ENCODE assay signal across 29 cellular contexts in genomic region chr9:111052831-111053230, GRCh38. TPM values are rescaled to one million over a fixed set of nuclear protein-coding genes. Genes with fewer than 3 reads are reported as not detected.
A peak's percentile ranks its signal among the peaks of the same experiment; 100 is the strongest.
DNase-seq lines count a peak whose midpoint lies in the region; ATAC-seq, FAIRE-seq and TF ChIP-seq lines count a peak whose summit lies in the region.
"Had no signal": no experiment of that assay in that cellular context is flagged by ENCODE, and none has a peak within 500 bp of the region (broad histone marks: within the 10 kb centered on the region; RNA-seq: fewer than 3 reads in every experiment).

No MANE protein-coding gene starts in this region.

- no peak for FAIRE-seq in small intestine (lab: Jason Lieb, UNC)
- FAIRE-seq: D721Med had no signal

- no peak for TF ChIP-seq RAD21 in SK-N-SH (IDR thresholded peaks at IDR 0.05; ENCODE audit: low read length)

- H3K27ac Mint-ChIP-seq in neural progenitor cell (no peak overlapping the region), progenitor cell of endocrine pancreas (no peak overlapping the region)
- H3K27ac Mint-ChIP-seq: activated CD8-positive, alpha-beta T cell treated with anti-CD3 and anti-CD28 coated beads for 36 hours; immature natural killer cell; WTC11 had no signal

- no peak for ATAC-seq in HG02852 (IDR thresholded peaks at IDR 0.05; ENCODE audit: unreplicated experiment)
- ATAC-seq: activated CD8-positive, alpha-beta T cell treated with anti-CD3 and anti-CD28 coated beads for 36 hours; heart left ventricle; WTC11 had no signal

- no peaks in the 10 kb centered on the region for H3K9me2 ChIP-seq in SK-N-SH

- no peak overlapping the region for H3K9ac ChIP-seq in mammary epithelial cell (ENCODE audit: insufficient read depth, low read length)
- H3K9ac ChIP-seq in SK-N-SH, result no peak overlapping the region
- no peak overlapping the region for H3K9ac ChIP-seq in neural progenitor cell
- H3K9ac ChIP-seq: BLaER1 treated with 17β-estradiol and CSF1 and Interleukin-3, amounts not matched to agents 10 nM and 100 nM had no signal

- in situ Hi-C loops in mammary epithelial cell (cut with MboI; ENCODE audit: low sequenced_read_pairs in 2 of 2), result no loop called here

- CTCF ChIA-PET in mammary epithelial cell (lab: Charles Lee; ENCODE audit: low non-redundant PET), result interaction anchor here (0.5 kb wide), 1 partner anchor 302 kb away, joined by 8 read pairs; no protein-coding TSS in a partner anchor
- CTCF ChIA-PET in SK-N-SH (lab: Yijun Ruan, JAX), result no interaction called here

- H3K79me2 ChIP-seq in mammary epithelial cell (ENCODE audit: insufficient read depth, low read length), result no peaks in the 10 kb centered on the region
- no peaks in the 10 kb centered on the region for H3K79me2 ChIP-seq in SK-N-SH (ENCODE audit: insufficient read depth)
- no peaks in the 10 kb centered on the region for H3K79me2 ChIP-seq in neural progenitor cell (ENCODE audit: low read depth)

- no peak for TF ChIP-seq POLR2A in breast epithelium (IDR thresholded peaks at IDR 0.05)

- intact Hi-C loops in mammary epithelial cell (cut with micrococcal nuclease), result no loop called here
- intact Hi-C loops in breast epithelium (cut with DNase I; ENCODE audit: low total_unique reads), result no loop called here

- no peaks in the 10 kb centered on the region for H3F3A ChIP-seq in SK-N-SH (replicated peaks; ENCODE audit: insufficient read depth)
- no peaks in the 10 kb centered on the region for H3F3A ChIP-seq in neural progenitor cell (ENCODE audit: low read depth)

- no TSS peak for BruUV-seq in mammary epithelial cell (replicated peaks; lab: Mats Ljungman, UMichigan)

- 75% methylated on average over 3 of the region's 3 CpGs for WGBS in mammary epithelial cell (ENCODE audit: low coverage, missing lambda C conversion rate)
- WGBS in SK-N-SH (ENCODE audit: low lambda C conversion rate), result 58% methylated on average over 3 of the region's 3 CpGs
- 86 to 93% (median 87%) methylated on average over 3 of the region's 3 CpGs for WGBS in small intestine, 3 donors

- H3K36me3 Mint-ChIP-seq in neural progenitor cell (no peaks in the 10 kb centered on the region), progenitor cell of endocrine pancreas (ENCODE audit: insufficient read depth) (no peaks in the 10 kb centered on the region)
- H3K36me3 Mint-ChIP-seq: immature natural killer cell, WTC11 had no signal

- H3K4me1 Mint-ChIP-seq in neural progenitor cell (no peaks in the 10 kb centered on the region), progenitor cell of endocrine pancreas (ENCODE audit: low read depth) (no peaks in the 10 kb centered on the region)
- H3K4me1 Mint-ChIP-seq: immature natural killer cell, WTC11 had no signal

- H3K4me2 ChIP-seq in mammary epithelial cell (ENCODE audit: insufficient read depth, low read depth, low read length), result no peak overlapping the region
- no peak overlapping the region; the same call in 1 of the 2 replicates for H3K4me2 ChIP-seq in SK-N-SH
- H3K4me2 ChIP-seq in neural progenitor cell, result no peak overlapping the region
- H3K4me2 ChIP-seq: BLaER1 treated with 17β-estradiol and CSF1 and Interleukin-3, amounts not matched to agents 10 nM and 100 nM had no signal

- no peak for TF ChIP-seq CTCF in mammary epithelial cell (conservative IDR thresholded peaks at IDR 0.05 in 1 of 2, IDR thresholded peaks at IDR 0.05 in 1 of 2; ENCODE audit: extremely low read depth in 1 of 2, insufficient read depth in 1 of 2, low read depth in 1 of 2, low read length in 2 of 2)
- no peak for TF ChIP-seq CTCF in breast epithelium (IDR thresholded peaks at IDR 0.05)
- no peak for TF ChIP-seq CTCF in SK-N-SH (IDR thresholded peaks at IDR 0.05)
- TF ChIP-seq CTCF in fibroblast of pulmonary artery (IDR thresholded peaks at IDR 0.05; ENCODE audit: low read length, missing control alignments), result no peak
- TF ChIP-seq CTCF in neural progenitor cell (IDR thresholded peaks at IDR 0.05), result no peak
- TF ChIP-seq CTCF in progenitor cell of endocrine pancreas (IDR thresholded peaks at IDR 0.05; ENCODE audit: unreplicated experiment), result no peak

- H3K36me3 ChIP-seq in mammary epithelial cell (ENCODE audit: insufficient read depth, low read length) (no peaks in the 10 kb centered on the region), breast epithelium (no peaks in the 10 kb centered on the region), SK-N-SH (replicated peaks in 1 of 2; ENCODE audit: control insufficient read depth in 1 of 2, insufficient read depth in 2 of 2, low read length in 1 of 2) (no peaks in the 10 kb centered on the region), small intestine (ENCODE audit: control insufficient read depth in 2 of 2, insufficient read depth in 2 of 2, low read length in 2 of 2) (no peaks in the 10 kb centered on the region), neural progenitor cell (no peaks in the 10 kb centered on the region)
- H3K36me3 ChIP-seq: ascending aorta; BLaER1 treated with 17β-estradiol and CSF1 and Interleukin-3, amounts not matched to agents 10 nM and 100 nM; esophagus squamous epithelium; heart left ventricle; SJSA1; stomach; transverse colon had no signal

- H3K9me3 Mint-ChIP-seq in neural progenitor cell (peaks cover 4% of the 10 kb centered on the region), progenitor cell of endocrine pancreas (ENCODE audit: low read depth) (no peaks in the 10 kb centered on the region)
- H3K9me3 Mint-ChIP-seq: activated CD8-positive, alpha-beta T cell treated with anti-CD3 and anti-CD28 coated beads for 36 hours; WTC11 had no signal

- no peak for TF ChIP-seq EP300 in SK-N-SH (IDR thresholded peaks at IDR 0.05; ENCODE audit: borderline replicate concordance in 1 of 2, low read depth in 1 of 2, low read length in 1 of 2)

- H3K4me3 Mint-ChIP-seq in neural progenitor cell (no peak overlapping the region), progenitor cell of endocrine pancreas (ENCODE audit: low read depth) (no peak overlapping the region)
- H3K4me3 Mint-ChIP-seq: activated CD8-positive, alpha-beta T cell treated with anti-CD3 and anti-CD28 coated beads for 36 hours; immature natural killer cell; WTC11 had no signal

- dilution Hi-C loops in mammary epithelial cell (cut with HindIII; ENCODE audit: low sequenced_read_pairs), result no loop called here

- no peak overlapping the region for H2AFZ ChIP-seq in mammary epithelial cell (ENCODE audit: low read depth, low read length)
- peak overlapping the region; percentile 75; the same call in 1 of the 2 replicates for H2AFZ ChIP-seq in SK-N-SH (ENCODE audit: low read depth)
- no peak overlapping the region for H2AFZ ChIP-seq in neural progenitor cell (replicated peaks)

- H3K9me3 ChIP-seq in mammary epithelial cell (replicated peaks; ENCODE audit: insufficient read depth, low read length) (no peaks in the 10 kb centered on the region), breast epithelium (no peaks in the 10 kb centered on the region), SK-N-SH (no peaks in the 10 kb centered on the region), small intestine (ENCODE audit: control insufficient read depth, low read depth) (no peaks in the 10 kb centered on the region), neural progenitor cell (ENCODE audit: low read depth) (no peaks in the 10 kb centered on the region)
- H3K9me3 ChIP-seq: ascending aorta; BLaER1 treated with 17β-estradiol and CSF1 and Interleukin-3, amounts not matched to agents 10 nM and 100 nM; esophagus squamous epithelium; heart left ventricle; SJSA1; stomach; transverse colon had no signal

- H3K27me3 ChIP-seq in mammary epithelial cell (ENCODE audit: insufficient read depth, low read length) (no peaks in the 10 kb centered on the region), breast epithelium (no peaks in the 10 kb centered on the region), SK-N-SH (ENCODE audit: insufficient read depth) (no peaks in the 10 kb centered on the region), small intestine (ENCODE audit: control insufficient read depth in 2 of 2, insufficient read depth in 2 of 2, low read length in 2 of 2) (no peaks in the 10 kb centered on the region), neural progenitor cell (no peaks in the 10 kb centered on the region)
- H3K27me3 ChIP-seq: ascending aorta; BLaER1 treated with 17β-estradiol and CSF1 and Interleukin-3, amounts not matched to agents 10 nM and 100 nM; esophagus squamous epithelium; heart left ventricle; SJSA1; stomach; transverse colon had no signal

- POLR2A ChIA-PET in SK-N-SH (lab: Yijun Ruan, JAX), result no interaction called here

- H3K27ac ChIP-seq in mammary epithelial cell (ENCODE audit: insufficient read depth, low read depth, low read length) (no peak overlapping the region), breast epithelium (no peak overlapping the region), SK-N-SH (ENCODE audit: low read depth in 2 of 2, low read length in 1 of 2) (peak overlapping the region in 1 of 2 experiments; percentile 53; a peak in 2 of 4 replicates), small intestine (ENCODE audit: low read depth in 1 of 2, low read length in 1 of 2) (no peak overlapping the region), neural progenitor cell (no peak overlapping the region)
- H3K27ac ChIP-seq: 22Rv1; ascending aorta; BLaER1 treated with 17β-estradiol and CSF1 and Interleukin-3, amounts not matched to agents 10 nM and 100 nM; esophagus squamous epithelium; heart left ventricle; SJSA1; stomach; transverse colon had no signal

- H4K20me1 ChIP-seq in mammary epithelial cell (ENCODE audit: insufficient read depth, low read length) (no peaks in the 10 kb centered on the region), SK-N-SH (ENCODE audit: insufficient read depth) (no peaks in the 10 kb centered on the region), neural progenitor cell (ENCODE audit: low read depth) (no peaks in the 10 kb centered on the region)
- H4K20me1 ChIP-seq: BLaER1 treated with 17β-estradiol and CSF1 and Interleukin-3, amounts not matched to agents 10 nM and 100 nM had no signal

- DNase-seq in mammary epithelial cell (peak; percentile 23), breast epithelium (ENCODE audit: low spot score in 2 of 2) (no peak), SK-N-SH (no peak), fibroblast of pulmonary artery (ENCODE audit: low read depth) (peak; percentile 53), small intestine (no peak), neural progenitor cell (ENCODE audit: low spot score) (no peak), progenitor cell of endocrine pancreas (ENCODE audit: low spot score, unreplicated experiment) (no peak)
- DNase-seq: activated CD8-positive, alpha-beta T cell treated with anti-CD3 and anti-CD28 coated beads for 36 hours; activated naive CD4-positive, alpha-beta T cell; effector memory CD4-positive, alpha-beta T cell; esophagus squamous epithelium; GDM1; heart left ventricle; immature natural killer cell; MM.1S; NCI-H1694 treated with DMSO at 0.1 percent for 48 hours; NCI-H774; stimulated activated CD4-positive, alpha-beta T cell treated with anti-CD3 and anti-CD28 coated beads, Interleukin-4, amount 100 ng/mL, for 4 hours; stomach; T-helper 2 cell; transverse colon had no signal

- H3K27me3 Mint-ChIP-seq in neural progenitor cell (ENCODE audit: insufficient read depth, low read depth) (peaks cover 7% of the 10 kb centered on the region), progenitor cell of endocrine pancreas (no peaks in the 10 kb centered on the region)
- H3K27me3 Mint-ChIP-seq: activated CD8-positive, alpha-beta T cell treated with anti-CD3 and anti-CD28 coated beads for 36 hours had no signal

- no peak overlapping the region for H3K4me3 ChIP-seq in mammary epithelial cell (replicated peaks in 1 of 3; ENCODE audit: insufficient read depth in 1 of 3, low read depth in 2 of 3, low read length in 3 of 3)
- no peak overlapping the region for H3K4me3 ChIP-seq in breast epithelium
- H3K4me3 ChIP-seq in SK-N-SH (ENCODE audit: low read depth in 2 of 2, low read length in 1 of 2), result no peak overlapping the region
- H3K4me3 ChIP-seq in fibroblast of pulmonary artery (replicated peaks; ENCODE audit: low read depth, low read length), result no peak overlapping the region
- H3K4me3 ChIP-seq in small intestine (ENCODE audit: low read depth in 1 of 2, low read length in 2 of 2), result no peak overlapping the region
- H3K4me3 ChIP-seq in neural progenitor cell, result no peak overlapping the region
- H3K4me3 ChIP-seq: ascending aorta; BLaER1 treated with 17β-estradiol and CSF1 and Interleukin-3, amounts not matched to agents 10 nM and 100 nM; esophagus squamous epithelium; heart left ventricle; SJSA1; stomach; transverse colon had no signal

- H3K4me1 ChIP-seq in mammary epithelial cell (ENCODE audit: insufficient read depth, low read length), result peaks cover 17% of the 10 kb centered on the region
- H3K4me1 ChIP-seq in breast epithelium, result no peaks in the 10 kb centered on the region
- H3K4me1 ChIP-seq in SK-N-SH (ENCODE audit: control insufficient read depth in 1 of 2, insufficient read depth in 2 of 2, low read depth in 1 of 2, low read length in 1 of 2), result peaks cover 0 to 7% of the 10 kb centered on the region in 2 experiments; a peak in 2 of 4 replicates
- H3K4me1 ChIP-seq in small intestine (ENCODE audit: control insufficient read depth in 2 of 2, insufficient read depth in 1 of 2, low read depth in 1 of 2, low read length in 1 of 2), result no peaks in the 10 kb centered on the region
- no peaks in the 10 kb centered on the region for H3K4me1 ChIP-seq in neural progenitor cell
- H3K4me1 ChIP-seq: BLaER1 treated with 17β-estradiol and CSF1 and Interleukin-3, amounts not matched to agents 10 nM and 100 nM; esophagus squamous epithelium; SJSA1; stomach had no signal

RNA-seq across cellular contexts. Expression of gene LPAR1, which starts 14.6 kb away (rescaled TPM):
- total RNA-seq in mammary epithelial cell (10 to 100 TPM; 20.4 to 20.8 TPM), breast epithelium (100 to 1,000 TPM in 1 of 3 donors, 10 to 100 TPM in 2; 24.6 to 138 (median 79.3) TPM), neural progenitor cell (ENCODE audit: low replicate concordance) (30.3 and 36.0 TPM in 2 replicates), progenitor cell of endocrine pancreas (16.2 and 17.4 TPM in 2 replicates)
- polyA plus RNA-seq in mammary epithelial cell (29.7 TPM), SK-N-SH (2012; rRNA removed) (9.4 and 12.3 TPM in 2 replicates), small intestine (10 to 100 TPM in 1 of 3 donors, 1 to 10 TPM in 2; 7.4 to 13.6 (median 9.2) TPM)
- polyA minus RNA-seq in mammary epithelial cell, result 66.6 TPM
- 8.3 and 9.4 TPM in 2 replicates for polyA plus RNA-seq in SK-N-SH (2012; cell fraction: cytosol; rRNA removed)
- 4.7 and 7.3 TPM in 2 replicates for polyA plus RNA-seq in SK-N-SH (2012; cell fraction: nucleus; rRNA removed)
- total RNA-seq: activated CD8-positive, alpha-beta T cell treated with anti-CD3 and anti-CD28 coated beads for 36 hours; OCI-LY7 had no signal

Comparison
In these comparisons a context has a peak if more than half of its experiments do, and no peak if none do; other contexts are left out.
1. DNase-seq: peak in mammary epithelial cell (single experiment) and fibroblast of pulmonary artery (single experiment); none in breast epithelium (0 of 2), SK-N-SH (single experiment), small intestine (single experiment), neural progenitor cell (single experiment) and progenitor cell of endocrine pancreas (single experiment).